Comparison of ENCODE assay signal across 23 cellular contexts in genomic region chr9:108664309-108665255, GRCh38.
DNase-seq lines count a peak whose midpoint lies in the region; TF ChIP-seq lines count a peak whose summit lies in the region.
"Had no signal": no experiment of that assay in that cellular context is flagged by ENCODE, and none has a peak within 500 bp of the region (broad histone marks: within the 10 kb centered on the region; RNA-seq: fewer than 3 reads in every experiment).

No MANE protein-coding gene starts in this region.

- H3K27ac Mint-ChIP-seq in neural progenitor cell, result peak overlapping the region; percentile 83
- H3K27ac Mint-ChIP-seq: activated CD8-positive, alpha-beta memory T cell treated with anti-CD3 and anti-CD28 coated beads, Interleukin-2, amount 10 ng/mL, durations not matched to agents 7 days and 5 days; activated naive CD8-positive, alpha-beta T cell treated with anti-CD3 and anti-CD28 coated beads, Interleukin-2, amount 10 ng/mL, durations not matched to agents 7 days and 5 days; activated T-helper 17 cell treated with anti-CD3 and anti-CD28 coated beads, Interleukin-2, amount 50 U/mL, for 72 hours; B cell had no signal

- H3K4me2 ChIP-seq in neural progenitor cell, result no peak overlapping the region

- peak; percentile 83 for DNase-seq in EH (ENCODE audit: low read depth)
- peak; percentile 86 for DNase-seq in LoVo (ENCODE audit: low spot score)
- DNase-seq in colonic mucosa, result peak; percentile 51
- peak; percentile 9 for DNase-seq in neural progenitor cell (ENCODE audit: low spot score)
- no peak for DNase-seq in brain microvascular endothelial cell
- no peak for DNase-seq in GM10266 (ENCODE audit: extremely low spot score)
- no peak for DNase-seq in KBM-7
- DNase-seq in superior temporal gyrus (ENCODE audit: extremely low spot score), result no peak
- DNase-seq: activated CD4-positive, alpha-beta T cell treated with anti-CD3 and anti-CD28 coated beads for 4 hours; activated CD8-positive, alpha-beta memory T cell treated with anti-CD3 and anti-CD28 coated beads, Interleukin-2, amount 10 ng/mL, durations not matched to agents 7 days and 5 days; activated naive CD8-positive, alpha-beta T cell treated with anti-CD3 and anti-CD28 coated beads, Interleukin-2, amount 10 ng/mL, durations not matched to agents 7 days and 5 days; Calu3; cortex of kidney; heart left ventricle; left ventricle myocardium superior; NCI-H2029; NCI-H510A treated with DMSO at 0.1 percent for 48 hours; psoas muscle; stimulated activated CD4-positive, alpha-beta T cell treated with anti-CD3 and anti-CD28 coated beads, Interleukin-4, amount 100 ng/mL, for 24 hours; stomach; SW 1271 had no signal

- H3K4me3 ChIP-seq in colonic mucosa (no peak overlapping the region), neural progenitor cell (no peak overlapping the region), brain microvascular endothelial cell (ENCODE audit: low read depth, low read length) (no peak overlapping the region)
- H3K4me3 ChIP-seq: heart left ventricle, psoas muscle, stomach had no signal

- in situ Hi-C loops in brain microvascular endothelial cell (cut with HindIII; ENCODE audit: low pct_ligation_motif_present, low sequenced_read_pairs) (no loop called here), KBM-7 (cut with MboI; ENCODE audit: low pct_unique_long_range_greater_than_20kb, low sequenced_read_pairs) (no loop called here)

- H3K4me1 Mint-ChIP-seq in neural progenitor cell, result peaks cover 17% of the 10 kb centered on the region
- H3K4me1 Mint-ChIP-seq: activated CD8-positive, alpha-beta memory T cell treated with anti-CD3 and anti-CD28 coated beads, Interleukin-2, amount 10 ng/mL, durations not matched to agents 7 days and 5 days; activated naive CD8-positive, alpha-beta T cell treated with anti-CD3 and anti-CD28 coated beads, Interleukin-2, amount 10 ng/mL, durations not matched to agents 7 days and 5 days; activated T-helper 17 cell treated with anti-CD3 and anti-CD28 coated beads, Interleukin-2, amount 50 U/mL, for 72 hours; B cell had no signal

- H3K9me3 Mint-ChIP-seq in neural progenitor cell, result peaks cover 18% of the 10 kb centered on the region
- H3K9me3 Mint-ChIP-seq: activated T-helper 17 cell treated with anti-CD3 and anti-CD28 coated beads, Interleukin-2, amount 50 U/mL, for 72 hours had no signal

- no peaks in the 10 kb centered on the region for H4K20me1 ChIP-seq in neural progenitor cell (ENCODE audit: low read depth)

- H3K36me3 ChIP-seq in colonic mucosa, result no peaks in the 10 kb centered on the region
- H3K36me3 ChIP-seq in neural progenitor cell, result no peaks in the 10 kb centered on the region
- H3K36me3 ChIP-seq in brain microvascular endothelial cell (replicated peaks), result no peaks in the 10 kb centered on the region
- H3K36me3 ChIP-seq: heart left ventricle, stomach had no signal

- H3K4me1 ChIP-seq in colonic mucosa (peaks cover 5% of the 10 kb centered on the region), neural progenitor cell (peaks cover 18% of the 10 kb centered on the region)
- H3K4me1 ChIP-seq: heart left ventricle, psoas muscle, stomach had no signal

- TF ChIP-seq CTCF in colonic mucosa (IDR thresholded peaks at IDR 0.05) (no peak), neural progenitor cell (IDR thresholded peaks at IDR 0.05) (no peak), brain microvascular endothelial cell (IDR thresholded peaks at IDR 0.05; ENCODE audit: low read depth, low read length, missing control alignments) (no peak), GM10266 (IDR thresholded peaks at IDR 0.05; ENCODE audit: control insufficient read depth, insufficient read depth, low read depth, missing control alignments) (no peak)

- H3K27ac ChIP-seq in colonic mucosa (peak overlapping the region; percentile 36), neural progenitor cell (no peak overlapping the region), brain microvascular endothelial cell (no peak overlapping the region)
- H3K27ac ChIP-seq: heart left ventricle, psoas muscle, stomach had no signal

- no peak overlapping the region for H3K9ac ChIP-seq in colonic mucosa (ENCODE audit: low read depth in 2 of 2, low read length in 2 of 2)
- no peak overlapping the region for H3K9ac ChIP-seq in neural progenitor cell

- no peaks in the 10 kb centered on the region for H3K9me3 ChIP-seq in colonic mucosa
- H3K9me3 ChIP-seq in neural progenitor cell (ENCODE audit: low read depth), result no peaks in the 10 kb centered on the region

- H3K36me3 Mint-ChIP-seq in neural progenitor cell, result no peaks in the 10 kb centered on the region
- H3K36me3 Mint-ChIP-seq: activated CD8-positive, alpha-beta memory T cell treated with anti-CD3 and anti-CD28 coated beads, Interleukin-2, amount 10 ng/mL, durations not matched to agents 7 days and 5 days; activated naive CD8-positive, alpha-beta T cell treated with anti-CD3 and anti-CD28 coated beads, Interleukin-2, amount 10 ng/mL, durations not matched to agents 7 days and 5 days had no signal

- no peak overlapping the region for H2AFZ ChIP-seq in neural progenitor cell (replicated peaks)

- no peaks in the 10 kb centered on the region for H3K79me2 ChIP-seq in neural progenitor cell (ENCODE audit: low read depth)

- intact Hi-C loops in colonic mucosa (cut with DNase I), result no loop called here

- peaks cover 4% of the 10 kb centered on the region for H3K27me3 Mint-ChIP-seq in neural progenitor cell (ENCODE audit: insufficient read depth, low read depth)
- H3K27me3 Mint-ChIP-seq: activated CD8-positive, alpha-beta memory T cell treated with anti-CD3 and anti-CD28 coated beads, Interleukin-2, amount 10 ng/mL, durations not matched to agents 7 days and 5 days; activated naive CD8-positive, alpha-beta T cell treated with anti-CD3 and anti-CD28 coated beads, Interleukin-2, amount 10 ng/mL, durations not matched to agents 7 days and 5 days; activated T-helper 17 cell treated with anti-CD3 and anti-CD28 coated beads, Interleukin-2, amount 50 U/mL, for 72 hours; B cell had no signal

- H3K4me3 Mint-ChIP-seq in neural progenitor cell, result no peak overlapping the region
- H3K4me3 Mint-ChIP-seq: activated CD8-positive, alpha-beta memory T cell treated with anti-CD3 and anti-CD28 coated beads, Interleukin-2, amount 10 ng/mL, durations not matched to agents 7 days and 5 days; activated naive CD8-positive, alpha-beta T cell treated with anti-CD3 and anti-CD28 coated beads, Interleukin-2, amount 10 ng/mL, durations not matched to agents 7 days and 5 days; activated T-helper 17 cell treated with anti-CD3 and anti-CD28 coated beads, Interleukin-2, amount 50 U/mL, for 72 hours; B cell had no signal

- H3F3A ChIP-seq in neural progenitor cell (ENCODE audit: low read depth), result no peaks in the 10 kb centered on the region

- H3K27me3 ChIP-seq in colonic mucosa, result no peaks in the 10 kb centered on the region
- H3K27me3 ChIP-seq in neural progenitor cell, result no peaks in the 10 kb centered on the region
- no peaks in the 10 kb centered on the region for H3K27me3 ChIP-seq in brain microvascular endothelial cell (replicated peaks)
- H3K27me3 ChIP-seq: heart left ventricle, stomach had no signal

Comparison
In these comparisons a context has a peak if more than half of its experiments do, and no peak if none do; other contexts are left out.
1. DNase-seq: peak in EH (single experiment), LoVo (single experiment), colonic mucosa (single experiment) and neural progenitor cell (single experiment); none in brain microvascular endothelial cell (single experiment), GM10266 (single experiment), KBM-7 (single experiment) and superior temporal gyrus (single experiment).